ENCODE assay signal across 1 cellular context in genomic region chrX:57121162-57121741, GRCh38.
TF ChIP-seq lines count a peak whose summit lies in the region.

Gene SPIN2B (minus strand): TSS chrX:57121548.

TF ChIP-seq in WTC11, 78 proteins besides CTCF, POLR2A, EP300 and RAD21 (continued from another document and continues in another):
- no peak for TF ChIP-seq FOXJ3 (CRISPR knock-in tag; IDR thresholded peaks at IDR 0.05; ENCODE audit: borderline replicate concordance)
- no peak for TF ChIP-seq NFATC4 (CRISPR knock-in tag; IDR thresholded peaks at IDR 0.05)
- TF ChIP-seq, protein P1, sequence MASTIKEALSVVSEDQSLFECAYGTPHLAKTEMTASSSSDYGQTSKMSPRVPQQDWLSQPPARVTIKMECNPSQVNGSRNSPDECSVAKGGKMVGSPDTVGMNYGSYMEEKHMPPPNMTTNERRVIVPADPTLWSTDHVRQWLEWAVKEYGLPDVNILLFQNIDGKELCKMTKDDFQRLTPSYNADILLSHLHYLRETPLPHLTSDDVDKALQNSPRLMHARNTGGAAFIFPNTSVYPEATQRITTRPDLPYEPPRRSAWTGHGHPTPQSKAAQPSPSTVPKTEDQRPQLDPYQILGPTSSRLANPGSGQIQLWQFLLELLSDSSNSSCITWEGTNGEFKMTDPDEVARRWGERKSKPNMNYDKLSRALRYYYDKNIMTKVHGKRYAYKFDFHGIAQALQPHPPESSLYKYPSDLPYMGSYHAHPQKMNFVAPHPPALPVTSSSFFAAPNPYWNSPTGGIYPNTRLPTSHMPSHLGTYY (CRISPR knock-in tag; IDR thresholded peaks at IDR 0.05): no peak
- no peak for TF ChIP-seq ZNF423 (CRISPR knock-in tag; IDR thresholded peaks at IDR 0.05)
- peak; percentile 84 for TF ChIP-seq MAX (CRISPR knock-in tag; IDR thresholded peaks at IDR 0.05)
- TF ChIP-seq, protein P2, sequence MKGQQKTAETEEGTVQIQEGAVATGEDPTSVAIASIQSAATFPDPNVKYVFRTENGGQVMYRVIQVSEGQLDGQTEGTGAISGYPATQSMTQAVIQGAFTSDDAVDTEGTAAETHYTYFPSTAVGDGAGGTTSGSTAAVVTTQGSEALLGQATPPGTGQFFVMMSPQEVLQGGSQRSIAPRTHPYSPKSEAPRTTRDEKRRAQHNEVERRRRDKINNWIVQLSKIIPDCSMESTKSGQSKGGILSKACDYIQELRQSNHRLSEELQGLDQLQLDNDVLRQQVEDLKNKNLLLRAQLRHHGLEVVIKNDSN (CRISPR knock-in tag; IDR thresholded peaks at IDR 0.05): peak; percentile 74
- TF ChIP-seq RORB (CRISPR knock-in tag; IDR thresholded peaks at IDR 0.05): no peak
- no peak for TF ChIP-seq NR1H2 (CRISPR knock-in tag; IDR thresholded peaks at IDR 0.05)
- no peak for TF ChIP-seq ZNF317 (CRISPR knock-in tag; IDR thresholded peaks at IDR 0.05; ENCODE audit: borderline replicate concordance, low read depth)
- TF ChIP-seq, protein P3, sequence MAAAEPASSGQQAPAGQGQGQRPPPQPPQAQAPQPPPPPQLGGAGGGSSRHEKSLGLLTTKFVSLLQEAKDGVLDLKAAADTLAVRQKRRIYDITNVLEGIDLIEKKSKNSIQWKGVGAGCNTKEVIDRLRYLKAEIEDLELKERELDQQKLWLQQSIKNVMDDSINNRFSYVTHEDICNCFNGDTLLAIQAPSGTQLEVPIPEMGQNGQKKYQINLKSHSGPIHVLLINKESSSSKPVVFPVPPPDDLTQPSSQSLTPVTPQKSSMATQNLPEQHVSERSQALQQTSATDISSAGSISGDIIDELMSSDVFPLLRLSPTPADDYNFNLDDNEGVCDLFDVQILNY (CRISPR knock-in tag; IDR thresholded peaks at IDR 0.05): no peak
- TF ChIP-seq HMGA2 (CRISPR knock-in tag; IDR thresholded peaks at IDR 0.05): no peak
- TF ChIP-seq NFYB (CRISPR knock-in tag; conservative IDR thresholded peaks at IDR 0.05; ENCODE audit: low read depth): no peak
- TF ChIP-seq GABPB1 (CRISPR knock-in tag; IDR thresholded peaks at IDR 0.05): no peak
- no peak for TF ChIP-seq NR2C2 (CRISPR knock-in tag; IDR thresholded peaks at IDR 0.05)
- TF ChIP-seq SP1 (CRISPR knock-in tag; conservative IDR thresholded peaks at IDR 0.05): 0 out of 2 replicates have a peak, but pooled peaks have one; percentile 19
- TF ChIP-seq ATF1 (CRISPR knock-in tag; IDR thresholded peaks at IDR 0.05): no peak
- TF ChIP-seq, protein P4, sequence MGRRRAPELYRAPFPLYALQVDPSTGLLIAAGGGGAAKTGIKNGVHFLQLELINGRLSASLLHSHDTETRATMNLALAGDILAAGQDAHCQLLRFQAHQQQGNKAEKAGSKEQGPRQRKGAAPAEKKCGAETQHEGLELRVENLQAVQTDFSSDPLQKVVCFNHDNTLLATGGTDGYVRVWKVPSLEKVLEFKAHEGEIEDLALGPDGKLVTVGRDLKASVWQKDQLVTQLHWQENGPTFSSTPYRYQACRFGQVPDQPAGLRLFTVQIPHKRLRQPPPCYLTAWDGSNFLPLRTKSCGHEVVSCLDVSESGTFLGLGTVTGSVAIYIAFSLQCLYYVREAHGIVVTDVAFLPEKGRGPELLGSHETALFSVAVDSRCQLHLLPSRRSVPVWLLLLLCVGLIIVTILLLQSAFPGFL (CRISPR knock-in tag; IDR thresholded peaks at IDR 0.05; ENCODE audit: borderline replicate concordance): no peak
- no peak for TF ChIP-seq SMAD4 (CRISPR knock-in tag; IDR thresholded peaks at IDR 0.05)
- TF ChIP-seq GTF2I (CRISPR knock-in tag; conservative IDR thresholded peaks at IDR 0.05): no peak
- TF ChIP-seq NFE2L1 (CRISPR knock-in tag; IDR thresholded peaks at IDR 0.05): no peak
- TF ChIP-seq TP53 (CRISPR knock-in tag; IDR thresholded peaks at IDR 0.05): no peak
- TF ChIP-seq ZNF219 (CRISPR knock-in tag; IDR thresholded peaks at IDR 0.05; ENCODE audit: borderline replicate concordance): no peak
- no peak for TF ChIP-seq TEAD4 (CRISPR knock-in tag; IDR thresholded peaks at IDR 0.05)
- TF ChIP-seq MLX (CRISPR knock-in tag; IDR thresholded peaks at IDR 0.05): no peak
- no peak for TF ChIP-seq ZNF138 (CRISPR knock-in tag; conservative IDR thresholded peaks at IDR 0.05)
- TF ChIP-seq ZBTB43 (CRISPR knock-in tag; IDR thresholded peaks at IDR 0.05): no peak
- TF ChIP-seq SOX15 (CRISPR knock-in tag; IDR thresholded peaks at IDR 0.05): no peak
- peak; percentile 64 for TF ChIP-seq HMGXB4 (CRISPR knock-in tag; IDR thresholded peaks at IDR 0.05)
- no peak for TF ChIP-seq ZNF425 (CRISPR knock-in tag; conservative IDR thresholded peaks at IDR 0.05)
- TF ChIP-seq NR3C1 (CRISPR knock-in tag; conservative IDR thresholded peaks at IDR 0.05; ENCODE audit: low read depth): no peak
- no peak for TF ChIP-seq MXD4 (CRISPR knock-in tag; IDR thresholded peaks at IDR 0.05; ENCODE audit: borderline replicate concordance)
- TF ChIP-seq, protein P5, sequence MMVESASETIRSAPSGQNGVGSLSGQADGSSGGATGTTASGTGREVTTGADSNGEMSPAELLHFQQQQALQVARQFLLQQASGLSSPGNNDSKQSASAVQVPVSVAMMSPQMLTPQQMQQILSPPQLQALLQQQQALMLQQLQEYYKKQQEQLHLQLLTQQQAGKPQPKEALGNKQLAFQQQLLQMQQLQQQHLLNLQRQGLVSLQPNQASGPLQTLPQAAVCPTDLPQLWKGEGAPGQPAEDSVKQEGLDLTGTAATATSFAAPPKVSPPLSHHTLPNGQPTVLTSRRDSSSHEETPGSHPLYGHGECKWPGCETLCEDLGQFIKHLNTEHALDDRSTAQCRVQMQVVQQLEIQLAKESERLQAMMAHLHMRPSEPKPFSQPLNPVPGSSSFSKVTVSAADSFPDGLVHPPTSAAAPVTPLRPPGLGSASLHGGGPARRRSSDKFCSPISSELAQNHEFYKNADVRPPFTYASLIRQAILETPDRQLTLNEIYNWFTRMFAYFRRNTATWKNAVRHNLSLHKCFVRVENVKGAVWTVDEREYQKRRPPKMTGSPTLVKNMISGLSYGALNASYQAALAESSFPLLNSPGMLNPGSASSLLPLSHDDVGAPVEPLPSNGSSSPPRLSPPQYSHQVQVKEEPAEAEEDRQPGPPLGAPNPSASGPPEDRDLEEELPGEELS (CRISPR knock-in tag; IDR thresholded peaks at IDR 0.05): no peak
- TF ChIP-seq FOXP1 (CRISPR knock-in tag; IDR thresholded peaks at IDR 0.05; ENCODE audit: borderline replicate concordance): peak; percentile 81; the same call in 1 of the 2 replicates
- TF ChIP-seq ARID4B (CRISPR knock-in tag; IDR thresholded peaks at IDR 0.05; ENCODE audit: borderline replicate concordance): 0 out of 2 replicates have a peak, but pooled peaks have one; percentile 31
- no peak for TF ChIP-seq IRF2 (CRISPR knock-in tag; IDR thresholded peaks at IDR 0.05; ENCODE audit: borderline replicate concordance, low read depth)
- no peak for TF ChIP-seq OVOL2 (CRISPR knock-in tag; IDR thresholded peaks at IDR 0.05; ENCODE audit: borderline replicate concordance)
- no peak for TF ChIP-seq ESRRA (CRISPR knock-in tag; IDR thresholded peaks at IDR 0.05; ENCODE audit: borderline replicate concordance)
- TF ChIP-seq, protein P6, sequence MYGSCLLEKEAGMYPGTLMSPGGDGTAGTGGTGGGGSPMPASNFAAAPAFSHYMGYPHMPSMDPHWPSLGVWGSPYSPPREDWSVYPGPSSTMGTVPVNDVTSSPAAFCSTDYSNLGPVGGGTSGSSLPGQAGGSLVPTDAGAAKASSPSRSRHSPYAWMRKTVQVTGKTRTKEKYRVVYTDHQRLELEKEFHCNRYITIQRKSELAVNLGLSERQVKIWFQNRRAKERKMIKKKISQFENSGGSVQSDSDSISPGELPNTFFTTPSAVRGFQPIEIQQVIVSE (CRISPR knock-in tag; IDR thresholded peaks at IDR 0.05; ENCODE audit: borderline replicate concordance): no peak
- TF ChIP-seq GRHL2 (CRISPR knock-in tag; IDR thresholded peaks at IDR 0.05; ENCODE audit: insufficient replicate concordance, severe bottlenecking): no peak
- TF ChIP-seq, protein P7, sequence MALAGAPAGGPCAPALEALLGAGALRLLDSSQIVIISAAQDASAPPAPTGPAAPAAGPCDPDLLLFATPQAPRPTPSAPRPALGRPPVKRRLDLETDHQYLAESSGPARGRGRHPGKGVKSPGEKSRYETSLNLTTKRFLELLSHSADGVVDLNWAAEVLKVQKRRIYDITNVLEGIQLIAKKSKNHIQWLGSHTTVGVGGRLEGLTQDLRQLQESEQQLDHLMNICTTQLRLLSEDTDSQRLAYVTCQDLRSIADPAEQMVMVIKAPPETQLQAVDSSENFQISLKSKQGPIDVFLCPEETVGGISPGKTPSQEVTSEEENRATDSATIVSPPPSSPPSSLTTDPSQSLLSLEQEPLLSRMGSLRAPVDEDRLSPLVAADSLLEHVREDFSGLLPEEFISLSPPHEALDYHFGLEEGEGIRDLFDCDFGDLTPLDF (CRISPR knock-in tag; IDR thresholded peaks at IDR 0.05): no peak
